Comparison of ENCODE assay signal across 9 cellular contexts in genomic region chr6:159819932-159820640, GRCh38. TPM values are rescaled to one million over a fixed set of nuclear protein-coding genes. Genes with fewer than 3 reads are reported as not detected.
DNase-seq lines count a peak whose midpoint lies in the region; ATAC-seq and TF ChIP-seq lines count a peak whose summit lies in the region.
"Had no signal": no experiment of that assay in that cellular context is flagged by ENCODE, and none has a peak within 500 bp of the region (broad histone marks: within the 10 kb centered on the region; RNA-seq: fewer than 3 reads in every experiment).

No MANE protein-coding gene starts in this region.

- ATAC-seq in GM18520 (IDR thresholded peaks at IDR 0.05; ENCODE audit: unreplicated experiment), result no peak
- ATAC-seq in GM21526 (IDR thresholded peaks at IDR 0.05; ENCODE audit: low FRiP score, unreplicated experiment), result no peak
- no peak for ATAC-seq in HG03095 (IDR thresholded peaks at IDR 0.05; ENCODE audit: unreplicated experiment)

- H3K36me3 Mint-ChIP-seq in progenitor cell of endocrine pancreas (ENCODE audit: insufficient read depth), result no peaks in the 10 kb centered on the region

- DNase-seq in activated T-cell treated with anti-CD3 and anti-CD28 coated beads for 24 hours (ENCODE audit: low read depth) (peak; percentile 16), activated T-cell treated with anti-CD3 and anti-CD28 coated beads for 4 hours (no peak), T-helper 22 cell (ENCODE audit: low read depth) (peak; percentile 4), progenitor cell of endocrine pancreas (ENCODE audit: low spot score, unreplicated experiment) (no peak)
- DNase-seq: BE2C had no signal

- no peak overlapping the region for H3K27ac Mint-ChIP-seq in progenitor cell of endocrine pancreas

- no peaks in the 10 kb centered on the region; the same call in 1 of the 2 replicates for H3K27me3 ChIP-seq in iPS-20b (ENCODE audit: insufficient read depth, low read length)

- H3K36me3 ChIP-seq in iPS-20b (ENCODE audit: insufficient read depth, low read depth, low read length), result no peaks in the 10 kb centered on the region
- H3K36me3 ChIP-seq: BE2C had no signal

- no peak overlapping the region for H3K27ac ChIP-seq in iPS-20b (ENCODE audit: low read length)

- no peak overlapping the region for H3K4me3 Mint-ChIP-seq in progenitor cell of endocrine pancreas (ENCODE audit: low read depth)

- peak overlapping the region; percentile 3; the same call in 1 of the 2 replicates for H3K4me3 ChIP-seq in iPS-20b (ENCODE audit: low read length)

- H3K4me1 Mint-ChIP-seq in progenitor cell of endocrine pancreas (ENCODE audit: low read depth), result no peaks in the 10 kb centered on the region

- TF ChIP-seq CTCF in progenitor cell of endocrine pancreas (IDR thresholded peaks at IDR 0.05; ENCODE audit: unreplicated experiment), result no peak

- H3K4me1 ChIP-seq in iPS-20b (ENCODE audit: insufficient read depth, low read length), result peaks cover 3% of the 10 kb centered on the region; the same call in 1 of the 2 replicates
- H3K4me1 ChIP-seq: BE2C had no signal

- peaks cover 47% of the 10 kb centered on the region for H3K27me3 Mint-ChIP-seq in progenitor cell of endocrine pancreas

- H3K9me3 ChIP-seq in iPS-20b (ENCODE audit: insufficient read depth, low read depth, low read length), result no peaks in the 10 kb centered on the region
- H3K9me3 ChIP-seq: BE2C had no signal

- no peaks in the 10 kb centered on the region for H3K9me3 Mint-ChIP-seq in progenitor cell of endocrine pancreas (ENCODE audit: low read depth)

- no peak overlapping the region for H3K9ac ChIP-seq in iPS-20b (ENCODE audit: low read depth, low read length)

RNA-seq across cellular contexts. Expression of gene PNLDC1, which starts 20.0 kb away (rescaled TPM):
- not detected in 2 replicates for total RNA-seq in progenitor cell of endocrine pancreas

RNA-seq across cellular contexts. Expression of gene MRPL18, which starts 29.8 kb away (rescaled TPM):
- 45.0 and 45.2 TPM in 2 replicates for total RNA-seq in progenitor cell of endocrine pancreas

RNA-seq across cellular contexts. Expression of gene TCP1, which starts 30.7 kb away (rescaled TPM):
- 218 and 229 TPM in 2 replicates for total RNA-seq in progenitor cell of endocrine pancreas

RNA-seq across cellular contexts. Expression of gene ACAT2, which starts 58.2 kb away (rescaled TPM):
- 85.1 and 103 TPM in 2 replicates for total RNA-seq in progenitor cell of endocrine pancreas

Comparison
In these comparisons a context has a peak if more than half of its experiments do, and no peak if none do; other contexts are left out.
1. DNase-seq: peak in activated T-cell treated with anti-CD3 and anti-CD28 coated beads for 24 hours (single experiment) and T-helper 22 cell (single experiment); none in activated T-cell treated with anti-CD3 and anti-CD28 coated beads for 4 hours (single experiment) and progenitor cell of endocrine pancreas (single experiment).